17 cellular contexts compared by ENCODE assay signal in genomic region chr3:170712798-170713197, GRCh38.
"Had no signal": no experiment of that assay in that cellular context is flagged by ENCODE, and none has a peak within 500 bp of the region (broad histone marks: within the 10 kb centered on the region; RNA-seq: fewer than 3 reads in every experiment).

No MANE protein-coding gene starts in this region.

- DNase-seq: activated CD4-positive, alpha-beta T cell treated with anti-CD3 and anti-CD28 coated beads, Interleukin-2, amount 10 ng/mL, durations not matched to agents 7 days and 5 days; activated CD4-positive, CD25-positive, alpha-beta regulatory T cell; activated CD8-positive, alpha-beta memory T cell treated with anti-CD3 and anti-CD28 coated beads for 24 hours; activated naive CD8-positive, alpha-beta T cell treated with anti-CD3 and anti-CD28 coated beads, Interleukin-2, amount 10 ng/mL, durations not matched to agents 7 days and 5 days; anterior cingulate cortex; dorsolateral prefrontal cortex; glutamatergic neuron; hypothalamus; right lobe of liver; spleen; stomach; testis; upper lobe of left lung had no signal

- ATAC-seq: foreskin keratinocyte, right lobe of liver had no signal

- H3K27me3 ChIP-seq: breast epithelium, dorsolateral prefrontal cortex, esophagus muscularis mucosa, foreskin keratinocyte, right lobe of liver, stomach, testis, upper lobe of left lung had no signal

- H3K36me3 ChIP-seq: breast epithelium, esophagus muscularis mucosa, right lobe of liver, spleen, stomach, upper lobe of left lung had no signal

- H3K4me1 ChIP-seq: breast epithelium, esophagus muscularis mucosa, right lobe of liver, spleen, stomach, testis had no signal

- H3K9me3 ChIP-seq: right lobe of liver, testis had no signal

- H3K4me3 ChIP-seq: breast epithelium, dorsolateral prefrontal cortex, esophagus muscularis mucosa, right lobe of liver, spleen, stomach, testis, upper lobe of left lung had no signal

- H3K27ac ChIP-seq: breast epithelium, dorsolateral prefrontal cortex, esophagus muscularis mucosa, foreskin keratinocyte, right lobe of liver, spleen, stomach, testis, upper lobe of left lung had no signal

- FAIRE-seq: endometrium had no signal
